In genomic region chr5:172264814-172265213, GRCh38 we compare ENCODE assay signal across 21 cellular contexts.
"Had no signal": no experiment of that assay in that cellular context is flagged by ENCODE, and none has a peak within 500 bp of the region (broad histone marks: within the 10 kb centered on the region; RNA-seq: fewer than 3 reads in every experiment).

No MANE protein-coding gene starts in this region.

- H3K27ac ChIP-seq: adrenal gland had no signal

- H3K9me3 ChIP-seq: adrenal gland had no signal

- H3K27me3 Mint-ChIP-seq: activated naive CD8-positive, alpha-beta T cell treated with anti-CD3 and anti-CD28 coated beads, Interleukin-2, amount 10 ng/mL, durations not matched to agents 7 days and 5 days had no signal

- H3K27me3 ChIP-seq: adrenal gland had no signal

- DNase-seq: activated CD4-positive, alpha-beta T cell treated with anti-CD3 and anti-CD28 coated beads for 4 hours; activated CD8-positive, alpha-beta memory T cell treated with anti-CD3 and anti-CD28 coated beads, Interleukin-2, amount 50 U/mL, for 48 hours; activated CD8-positive, alpha-beta T cell treated with anti-CD3 and anti-CD28 coated beads, Interleukin-2, amount 10 ng/mL, durations not matched to agents 7 days and 5 days; activated naive CD4-positive, alpha-beta T cell treated with anti-CD3 and anti-CD28 coated beads, Interleukin-2, amount 50 U/mL, for 16 hours; activated naive CD8-positive, alpha-beta T cell treated with anti-CD3 and anti-CD28 coated beads, Interleukin-2, amount 10 ng/mL, durations not matched to agents 7 days and 5 days; activated T-cell treated with anti-CD3 and anti-CD28 coated beads, Interleukin-2, amount 50 U/mL, for 1 hour; adrenal gland; anterior cingulate cortex; central memory CD4-positive, alpha-beta T cell; KG1; NCI-H1048; NCI-H1417 treated with DMSO at 0.1 percent for 48 hours; NCI-H1694; NCI-H2081; NCI-H345; NCI-H510A; NCI-H526 treated with DMSO at 0.1 percent for 48 hours; NCI-H82; SHP77 treated with DMSO at 0.1 percent for 48 hours had no signal

- H3K4me3 Mint-ChIP-seq: activated CD8-positive, alpha-beta T cell treated with anti-CD3 and anti-CD28 coated beads, Interleukin-2, amount 10 ng/mL, durations not matched to agents 7 days and 5 days; activated naive CD8-positive, alpha-beta T cell treated with anti-CD3 and anti-CD28 coated beads, Interleukin-2, amount 10 ng/mL, durations not matched to agents 7 days and 5 days; T-helper 1 cell treated with Interleukin-12 subunit alpha and Interleukin-12 subunit beta and Interleukin-4 antibody, amounts not matched to agents 30 μg/mL and 1 μg/mL, for 36 hours had no signal

- FAIRE-seq: bronchial epithelial cell had no signal

- H3K27ac Mint-ChIP-seq: activated CD8-positive, alpha-beta T cell treated with anti-CD3 and anti-CD28 coated beads, Interleukin-2, amount 10 ng/mL, durations not matched to agents 7 days and 5 days; activated naive CD8-positive, alpha-beta T cell treated with anti-CD3 and anti-CD28 coated beads, Interleukin-2, amount 10 ng/mL, durations not matched to agents 7 days and 5 days; T-helper 1 cell treated with Interleukin-12 subunit alpha and Interleukin-12 subunit beta and Interleukin-4 antibody, amounts not matched to agents 30 μg/mL and 1 μg/mL, for 36 hours had no signal

- H3K4me3 ChIP-seq: adrenal gland had no signal

- H3K36me3 ChIP-seq: adrenal gland had no signal

- H3K9me3 Mint-ChIP-seq: activated naive CD8-positive, alpha-beta T cell treated with anti-CD3 and anti-CD28 coated beads, Interleukin-2, amount 10 ng/mL, durations not matched to agents 7 days and 5 days; T-helper 1 cell treated with Interleukin-12 subunit alpha and Interleukin-12 subunit beta and Interleukin-4 antibody, amounts not matched to agents 30 μg/mL and 1 μg/mL, for 36 hours had no signal
